ENCODE assay signal across 1 cellular context in the genomic region with DNA sequence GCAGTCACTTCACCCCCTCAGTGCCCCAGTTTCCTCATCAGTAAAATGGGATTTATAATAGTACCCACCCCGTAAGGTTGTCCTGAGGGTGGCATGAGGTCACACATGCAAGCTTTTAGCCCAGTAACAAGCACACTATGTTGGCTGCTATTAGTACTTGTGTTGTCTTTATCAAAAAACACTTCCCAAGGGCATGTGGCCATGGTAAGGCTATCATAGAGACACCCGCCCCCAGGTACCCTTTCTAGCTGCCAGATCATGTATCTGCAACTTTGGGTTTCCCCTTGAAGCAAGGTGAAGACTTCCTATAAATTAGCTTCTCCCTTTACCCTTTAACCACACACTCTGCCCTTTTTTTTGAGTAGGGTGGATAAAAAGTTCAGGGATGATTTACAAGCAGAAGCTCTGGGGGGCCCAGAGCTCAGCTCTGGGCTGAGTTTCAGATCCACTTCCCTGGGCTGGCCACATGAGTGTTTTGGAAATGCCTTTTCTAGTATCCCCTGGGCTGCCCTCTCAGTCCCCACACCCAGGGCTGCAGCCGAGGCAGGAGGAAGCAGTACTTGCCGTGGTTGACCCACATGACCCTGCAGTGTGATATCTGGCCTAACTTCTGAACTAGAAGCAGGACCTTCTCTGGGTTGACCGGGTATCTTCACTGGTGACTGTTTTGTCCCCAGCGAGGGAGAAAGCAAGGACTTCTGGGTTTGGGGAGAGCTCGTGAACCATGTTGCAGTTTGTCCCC.
TF ChIP-seq lines count a peak whose summit lies in the region.

No MANE protein-coding gene starts in this region.

TF ChIP-seq in SK-N-SH treated with all-trans-retinoic acid at 6 μM for 48 hours, 23 proteins besides CTCF, POLR2A, EP300 and RAD21 (continued from another document):
- TF ChIP-seq PATZ1 (CRISPR knock-in tag; IDR thresholded peaks at IDR 0.05; ENCODE audit: borderline replicate concordance): no peak
- no peak for TF ChIP-seq ZFP30 (CRISPR knock-in tag; IDR thresholded peaks at IDR 0.05)
- TF ChIP-seq OSR1 (CRISPR knock-in tag; IDR thresholded peaks at IDR 0.05): no peak
- TF ChIP-seq, protein P1, sequence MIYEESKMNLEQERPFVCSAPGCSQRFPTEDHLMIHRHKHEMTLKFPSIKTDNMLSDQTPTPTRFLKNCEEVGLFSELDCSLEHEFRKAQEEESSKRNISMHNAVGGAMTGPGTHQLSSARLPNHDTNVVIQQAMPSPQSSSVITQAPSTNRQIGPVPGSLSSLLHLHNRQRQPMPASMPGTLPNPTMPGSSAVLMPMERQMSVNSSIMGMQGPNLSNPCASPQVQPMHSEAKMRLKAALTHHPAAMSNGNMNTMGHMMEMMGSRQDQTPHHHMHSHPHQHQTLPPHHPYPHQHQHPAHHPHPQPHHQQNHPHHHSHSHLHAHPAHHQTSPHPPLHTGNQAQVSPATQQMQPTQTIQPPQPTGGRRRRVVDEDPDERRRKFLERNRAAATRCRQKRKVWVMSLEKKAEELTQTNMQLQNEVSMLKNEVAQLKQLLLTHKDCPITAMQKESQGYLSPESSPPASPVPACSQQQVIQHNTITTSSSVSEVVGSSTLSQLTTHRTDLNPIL (CRISPR knock-in tag; IDR thresholded peaks at IDR 0.05; ENCODE audit: low read depth): no peak
- no peak for TF ChIP-seq PPARA (CRISPR knock-in tag; IDR thresholded peaks at IDR 0.05; ENCODE audit: borderline replicate concordance)
- no peak for TF ChIP-seq TCF4 (CRISPR knock-in tag; IDR thresholded peaks at IDR 0.05; ENCODE audit: borderline replicate concordance)
- no peak for TF ChIP-seq ZFP3 (CRISPR knock-in tag; IDR thresholded peaks at IDR 0.05)
- no peak for TF ChIP-seq CSRNP3 (CRISPR knock-in tag; IDR thresholded peaks at IDR 0.05)
